In genomic region chr1:18970762-18971161, GRCh38 we compare ENCODE assay signal across 25 cellular contexts.
"Had no signal": no experiment of that assay in that cellular context is flagged by ENCODE, and none has a peak within 500 bp of the region (broad histone marks: within the 10 kb centered on the region; RNA-seq: fewer than 3 reads in every experiment).

No MANE protein-coding gene starts in this region.

- H3K4me1 Mint-ChIP-seq: memory B cell had no signal

- H3K27ac Mint-ChIP-seq: activated CD4-positive, alpha-beta T cell treated with anti-CD3 and anti-CD28 coated beads for 36 hours; activated naive CD8-positive, alpha-beta T cell treated with anti-CD3 and anti-CD28 coated beads for 36 hours; memory B cell; naive thymus-derived CD4-positive, alpha-beta T cell; neural progenitor cell; stimulated activated naive CD8-positive, alpha-beta T cell treated with anti-CD3 and anti-CD28 coated beads, Interleukin-15, amount 100 ng/mL, for 72 hours; T-helper 2 cell treated with Interferon-gamma antibody and Interleukin-4, amounts not matched to agents 5 μg/mL and 100 μg/mL, for 36 hours; WTC11 had no signal

- ATAC-seq: activated CD4-positive, alpha-beta T cell treated with anti-CD3 and anti-CD28 coated beads for 36 hours; gastrocnemius medialis; heart right ventricle; left ventricle myocardium superior; naive thymus-derived CD4-positive, alpha-beta T cell; right cardiac atrium; stimulated activated naive CD8-positive, alpha-beta T cell treated with anti-CD3 and anti-CD28 coated beads, Interleukin-15, amount 100 ng/mL, for 72 hours; WTC11 had no signal

- H3K27me3 Mint-ChIP-seq: activated naive CD8-positive, alpha-beta T cell treated with anti-CD3 and anti-CD28 coated beads for 36 hours had no signal

- H3K27ac ChIP-seq: dorsolateral prefrontal cortex, gastrocnemius medialis, heart right ventricle, neural progenitor cell, prostate gland, skin epidermis, suprapubic skin, transverse colon, vagina had no signal

- H3K27me3 ChIP-seq: dorsolateral prefrontal cortex, gastrocnemius medialis, neural progenitor cell, suprapubic skin, transverse colon, vagina had no signal

- H3K36me3 Mint-ChIP-seq: activated naive CD8-positive, alpha-beta T cell treated with anti-CD3 and anti-CD28 coated beads for 36 hours; memory B cell; naive thymus-derived CD4-positive, alpha-beta T cell; neural progenitor cell; WTC11 had no signal

- DNase-seq: activated CD4-positive, alpha-beta T cell treated with anti-CD3 and anti-CD28 coated beads for 36 hours; activated CD4-positive, alpha-beta T cell treated with anti-CD3 and anti-CD28 coated beads, Interleukin-2, amount 50 U/mL, for 48 hours; activated naive CD4-positive, alpha-beta T cell; activated naive CD8-positive, alpha-beta T cell treated with anti-CD3 and anti-CD28 coated beads for 36 hours; amygdala; central memory CD4-positive, alpha-beta T cell; dorsolateral prefrontal cortex; gastrocnemius medialis; heart right ventricle; kidney glomerular epithelial cell; left ventricle myocardium superior; naive thymus-derived CD4-positive, alpha-beta T cell; right cardiac atrium; stimulated activated CD4-positive, alpha-beta T cell treated with anti-CD3 and anti-CD28 coated beads, Interleukin-4, amount 100 ng/mL, for 1 hour; stimulated activated naive CD8-positive, alpha-beta T cell treated with anti-CD3 and anti-CD28 coated beads, Interleukin-15, amount 100 ng/mL, for 72 hours; transverse colon had no signal

- H3K9me3 Mint-ChIP-seq: activated naive CD8-positive, alpha-beta T cell treated with anti-CD3 and anti-CD28 coated beads for 36 hours; memory B cell; naive thymus-derived CD4-positive, alpha-beta T cell; neural progenitor cell; T-helper 2 cell treated with Interferon-gamma antibody and Interleukin-4, amounts not matched to agents 5 μg/mL and 100 μg/mL, for 36 hours; WTC11 had no signal

- H3K4me3 Mint-ChIP-seq: activated CD4-positive, alpha-beta T cell treated with anti-CD3 and anti-CD28 coated beads for 36 hours; activated naive CD8-positive, alpha-beta T cell treated with anti-CD3 and anti-CD28 coated beads for 36 hours; memory B cell; naive thymus-derived CD4-positive, alpha-beta T cell; neural progenitor cell; stimulated activated naive CD8-positive, alpha-beta T cell treated with anti-CD3 and anti-CD28 coated beads, Interleukin-15, amount 100 ng/mL, for 72 hours; T-helper 2 cell treated with Interferon-gamma antibody and Interleukin-4, amounts not matched to agents 5 μg/mL and 100 μg/mL, for 36 hours; WTC11 had no signal

- FAIRE-seq: colon had no signal

- H3K4me3 ChIP-seq: dorsolateral prefrontal cortex, gastrocnemius medialis, heart right ventricle, neural progenitor cell, prostate gland, skin epidermis, suprapubic skin, transverse colon, vagina had no signal

- H3K36me3 ChIP-seq: gastrocnemius medialis, heart right ventricle, neural progenitor cell, prostate gland, suprapubic skin, transverse colon, vagina had no signal

- H3K4me2 ChIP-seq: neural progenitor cell had no signal

- H3K9me3 ChIP-seq: gastrocnemius medialis, heart right ventricle, prostate gland, suprapubic skin, transverse colon, vagina had no signal
